ENCODE assay signal across 1 cellular context in the genomic region with DNA sequence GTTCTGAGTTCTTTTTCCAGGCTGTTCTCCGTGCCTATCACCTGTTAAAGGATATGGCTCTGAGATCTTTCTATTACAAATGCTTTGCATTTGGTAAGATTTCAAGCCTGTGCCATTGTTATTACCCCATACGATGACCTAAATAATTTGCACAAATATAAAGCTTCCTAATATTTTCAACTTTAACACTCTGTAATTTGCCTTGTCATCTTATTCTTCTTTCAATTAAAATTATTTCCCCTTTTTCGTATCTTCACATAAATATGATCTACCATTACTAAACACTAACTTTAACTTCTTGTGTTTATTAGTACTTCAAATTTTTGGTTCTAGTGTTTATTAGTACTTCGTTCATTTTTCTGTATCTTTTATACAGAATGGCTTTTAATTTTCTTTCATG.
TF ChIP-seq lines count a peak whose summit lies in the region.

No MANE protein-coding gene starts in this region.

TF ChIP-seq in HepG2, 621 proteins besides CTCF, POLR2A, EP300 and RAD21:
- TF ChIP-seq ZNF629 (CRISPR knock-in tag; conservative IDR thresholded peaks at IDR 0.05): no peak
- TF ChIP-seq ZNF17 (CRISPR knock-in tag; IDR thresholded peaks at IDR 0.05): no peak
- TF ChIP-seq, protein P1, sequence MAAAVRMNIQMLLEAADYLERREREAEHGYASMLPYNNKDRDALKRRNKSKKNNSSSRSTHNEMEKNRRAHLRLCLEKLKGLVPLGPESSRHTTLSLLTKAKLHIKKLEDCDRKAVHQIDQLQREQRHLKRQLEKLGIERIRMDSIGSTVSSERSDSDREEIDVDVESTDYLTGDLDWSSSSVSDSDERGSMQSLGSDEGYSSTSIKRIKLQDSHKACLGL (CRISPR knock-in tag; IDR thresholded peaks at IDR 0.05): no peak
- no peak for TF ChIP-seq ZXDC (CRISPR knock-in tag; IDR thresholded peaks at IDR 0.05)
- TF ChIP-seq, protein P2, sequence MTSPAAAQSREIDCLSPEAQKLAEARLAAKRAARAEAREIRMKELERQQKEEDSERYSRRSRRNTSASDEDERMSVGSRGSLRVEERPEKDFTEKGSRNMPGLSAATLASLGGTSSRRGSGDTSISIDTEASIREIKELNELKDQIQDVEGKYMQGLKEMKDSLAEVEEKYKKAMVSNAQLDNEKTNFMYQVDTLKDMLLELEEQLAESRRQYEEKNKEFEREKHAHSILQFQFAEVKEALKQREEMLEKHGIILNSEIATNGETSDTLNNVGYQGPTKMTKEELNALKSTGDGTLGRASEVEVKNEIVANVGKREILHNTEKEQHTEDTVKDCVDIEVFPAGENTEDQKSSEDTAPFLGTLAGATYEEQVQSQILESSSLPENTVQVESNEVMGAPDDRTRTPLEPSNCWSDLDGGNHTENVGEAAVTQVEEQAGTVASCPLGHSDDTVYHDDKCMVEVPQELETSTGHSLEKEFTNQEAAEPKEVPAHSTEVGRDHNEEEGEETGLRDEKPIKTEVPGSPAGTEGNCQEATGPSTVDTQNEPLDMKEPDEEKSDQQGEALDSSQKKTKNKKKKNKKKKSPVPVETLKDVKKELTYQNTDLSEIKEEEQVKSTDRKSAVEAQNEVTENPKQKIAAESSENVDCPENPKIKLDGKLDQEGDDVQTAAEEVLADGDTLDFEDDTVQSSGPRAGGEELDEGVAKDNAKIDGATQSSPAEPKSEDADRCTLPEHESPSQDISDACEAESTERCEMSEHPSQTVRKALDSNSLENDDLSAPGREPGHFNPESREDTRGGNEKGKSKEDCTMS (CRISPR knock-in tag; conservative IDR thresholded peaks at IDR 0.05): no peak
- TF ChIP-seq MAFF (IDR thresholded peaks at IDR 0.05; ENCODE audit: low read depth, low read length): 0 out of 2 replicates have a peak, but pooled peaks have one; percentile 8
- no peak for TF ChIP-seq ZNF431 (CRISPR knock-in tag; IDR thresholded peaks at IDR 0.05; ENCODE audit: borderline replicate concordance, low read depth)
- TF ChIP-seq SRSF4 (IDR thresholded peaks at IDR 0.05; ENCODE audit: low read depth, low read length, poor library complexity, severe bottlenecking): no peak
- peak; percentile 28 to 44; a peak in 2 of 4 replicates for TF ChIP-seq MAFK (conservative IDR thresholded peaks at IDR 0.05 in 1 of 2, IDR thresholded peaks at IDR 0.05 in 1 of 2; ENCODE audit: low read length in 2 of 2)
- TF ChIP-seq KDM2A (CRISPR knock-in tag; IDR thresholded peaks at IDR 0.05; ENCODE audit: borderline replicate concordance, low read depth): no peak
TF ChIP-seq in HepG2: peak in this region for 2.
